ENCODE assay signal across 18 cellular contexts in genomic region chr6:131159578-131159977, GRCh38. TPM values are rescaled to one million over a fixed set of nuclear protein-coding genes. Genes with fewer than 3 reads are reported as not detected.
DNase-seq lines count a peak whose midpoint lies in the region; ATAC-seq and TF ChIP-seq lines count a peak whose summit lies in the region.
"Had no signal": no experiment of that assay in that cellular context is flagged by ENCODE, and none has a peak within 500 bp of the region (broad histone marks: within the 10 kb centered on the region; RNA-seq: fewer than 3 reads in every experiment).

No MANE protein-coding gene starts in this region.

- no peak overlapping the region for H2BK12ac ChIP-seq in mesenchymal stem cell (ENCODE audit: low read length in 2 of 2)

- H2BK120ac ChIP-seq in mesenchymal stem cell (ENCODE audit: low read depth, low read length): no peak overlapping the region

- H2BK5ac ChIP-seq in mesenchymal stem cell (ENCODE audit: low read depth, low read length, poor library complexity, severe bottlenecking): no peak overlapping the region

- no peak overlapping the region for H3K18ac ChIP-seq in mesenchymal stem cell (ENCODE audit: low read depth in 1 of 2, low read length in 2 of 2)

- H4K8ac ChIP-seq in mesenchymal stem cell (ENCODE audit: low read length): no peak overlapping the region

- H3K36me3 ChIP-seq in mesenchymal stem cell (ENCODE audit: control insufficient read depth in 1 of 2, insufficient read depth in 2 of 2, low read depth in 1 of 2, low read length in 2 of 2): peaks cover 0 to 2% of the 10 kb centered on the region in 2 experiments
- H3K36me3 ChIP-seq: BLaER1, cardiac muscle cell, vagina had no signal

- H3K4me3 ChIP-seq in choroid plexus epithelial cell (ENCODE audit: low read depth, low read length) (no peak overlapping the region), mesenchymal stem cell (ENCODE audit: insufficient read depth in 1 of 2, low read depth in 1 of 2, low read length in 2 of 2) (no peak overlapping the region)
- H3K4me3 ChIP-seq: BLaER1, cardiac muscle cell, vagina had no signal

- no peaks in the 10 kb centered on the region for H3K9me3 ChIP-seq in mesenchymal stem cell (ENCODE audit: control insufficient read depth, low read length)
- H3K9me3 ChIP-seq: BLaER1, vagina had no signal

- H3K4me2 ChIP-seq in mesenchymal stem cell (ENCODE audit: low read length, poor library complexity, severe bottlenecking): no peak overlapping the region
- H3K4me2 ChIP-seq: BLaER1 had no signal

- WGBS in mesenchymal stem cell: 28% methylated on average over 2 of the region's 2 CpGs

- DNase-seq in ELR (ENCODE audit: low read depth): peak; percentile 91
- peak; percentile 85 for DNase-seq in RPMI7951 (ENCODE audit: low read depth)
- DNase-seq in choroid plexus epithelial cell (ENCODE audit: low read depth): peak; percentile 52
- peak; percentile 64 for DNase-seq in mesenchymal stem cell
- no peak for DNase-seq in T-helper 2 cell
- DNase-seq in NAMALWA (ENCODE audit: low spot score): no peak
- no peak for DNase-seq in posterior cingulate gyrus
- DNase-seq: activated gamma-delta T cell; DND-41; head of caudate nucleus; NCI-H2227 treated with DMSO at 0.1 percent for 48 hours; stimulated activated CD4-positive, alpha-beta T cell treated with anti-CD3 and anti-CD28 coated beads, Interleukin-15, amount 100 ng/mL, for 24 hours had no signal

- no peaks in the 10 kb centered on the region for H3K79me1 ChIP-seq in mesenchymal stem cell (replicated peaks; ENCODE audit: low read length, poor library complexity, severe bottlenecking)

- H2BK15ac ChIP-seq in mesenchymal stem cell (ENCODE audit: low read depth, poor library complexity, severe bottlenecking): no peak overlapping the region

- intact Hi-C loops in posterior cingulate gyrus (cut with DNase I): no loop called here

- H3K23ac ChIP-seq in mesenchymal stem cell (ENCODE audit: low read length in 2 of 2): no peak overlapping the region

- TF ChIP-seq CTCF in choroid plexus epithelial cell (conservative IDR thresholded peaks at IDR 0.05; ENCODE audit: low read depth, low read length): no peak

- no peak overlapping the region for H2AFZ ChIP-seq in mesenchymal stem cell (ENCODE audit: low read depth, low read length)

- no peak overlapping the region for H3K27ac ChIP-seq in mesenchymal stem cell (ENCODE audit: low read length, poor library complexity, severe bottlenecking)
- H3K27ac ChIP-seq: BLaER1, cardiac muscle cell, vagina, VCaP had no signal

- no peak overlapping the region for H2AK5ac ChIP-seq in mesenchymal stem cell (ENCODE audit: low read length, severe bottlenecking)

- peaks cover 1% of the 10 kb centered on the region for H3K4me1 ChIP-seq in mesenchymal stem cell (ENCODE audit: control insufficient read depth, insufficient read depth, low read depth, low read length)
- H3K4me1 ChIP-seq: BLaER1, vagina had no signal

- no peak for ATAC-seq in HG03565 (IDR thresholded peaks at IDR 0.05; ENCODE audit: unreplicated experiment)
- ATAC-seq: HCT116 had no signal

- no peak overlapping the region for H3K9ac ChIP-seq in mesenchymal stem cell (ENCODE audit: low read length)
- H3K9ac ChIP-seq: BLaER1 had no signal

- no peak overlapping the region for H3K4ac ChIP-seq in mesenchymal stem cell (ENCODE audit: low read depth in 1 of 2, low read length in 2 of 2)

- H3K27me3 ChIP-seq in mesenchymal stem cell (ENCODE audit: control insufficient read depth in 1 of 2, insufficient read depth in 1 of 2, low read length in 2 of 2): no peaks in the 10 kb centered on the region
- H3K27me3 ChIP-seq: BLaER1, cardiac muscle cell, vagina had no signal

- H4K91ac ChIP-seq in mesenchymal stem cell (ENCODE audit: low read length): no peak overlapping the region

- H3K14ac ChIP-seq in mesenchymal stem cell (ENCODE audit: low read length in 2 of 2): no peak overlapping the region

RNA-seq across cellular contexts. Expression of gene AKAP7, which starts 24.3 kb away (rescaled TPM):
- 8.5 and 8.8 TPM in 2 replicates for total RNA-seq in RPMI7951 (2014; rRNA removed; shearing (Covaris generic))
- polyA plus RNA-seq in mesenchymal stem cell (2013, experiment 1 of 2): 3.4 TPM
- 3.4 TPM for polyA plus RNA-seq in mesenchymal stem cell (2013, experiment 2 of 2)

Comparison
In these comparisons a context has a peak if more than half of its experiments do, and no peak if none do; other contexts are left out.
1. DNase-seq: peak in ELR (single experiment), RPMI7951 (single experiment), choroid plexus epithelial cell (single experiment) and mesenchymal stem cell (single experiment); none in T-helper 2 cell (0 of 5), NAMALWA (single experiment) and posterior cingulate gyrus (0 of 10).